8 cellular contexts compared by ENCODE assay signal in the genomic region with DNA sequence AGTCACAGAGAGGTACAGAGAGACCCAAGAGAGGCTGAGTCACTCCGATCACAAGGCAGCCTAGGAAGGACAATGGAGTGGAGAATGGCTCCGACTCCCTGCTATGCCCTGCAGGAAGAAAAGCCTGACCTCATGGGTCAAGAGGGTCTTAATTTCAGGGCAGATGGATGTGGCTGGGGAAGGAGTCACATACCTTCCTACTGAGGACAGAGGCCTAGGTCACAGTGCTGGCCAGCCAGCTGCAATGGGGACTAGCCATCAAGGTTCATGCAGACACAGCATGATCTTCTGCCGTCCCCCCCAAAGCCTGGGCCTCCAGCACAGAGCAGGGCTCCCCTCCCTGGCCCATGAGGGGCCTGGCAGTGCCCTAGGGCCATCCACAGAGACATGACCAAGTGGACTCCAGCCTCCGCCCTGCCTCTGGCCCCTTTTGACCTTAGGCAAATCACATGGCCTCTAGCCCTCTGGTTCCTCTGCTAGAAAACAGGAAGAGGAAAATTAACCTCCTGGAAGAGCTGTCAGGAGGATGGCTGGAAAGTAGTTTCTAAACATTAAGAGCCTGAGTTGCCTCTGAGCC. TPM values are rescaled to one million over a fixed set of nuclear protein-coding genes. Genes with fewer than 3 reads are reported as not detected.
DNase-seq lines count a peak whose midpoint lies in the region; ATAC-seq and TF ChIP-seq lines count a peak whose summit lies in the region.

No MANE protein-coding gene starts in this region.

- H3K4me1 Mint-ChIP-seq in T-helper 2 cell treated with Interferon-gamma antibody and Interleukin-4, amounts not matched to agents 5 μg/mL and 100 μg/mL, for 36 hours (ENCODE audit: low read depth), result peaks cover 53% of the 10 kb centered on the region
- H3K4me1 Mint-ChIP-seq in activated naive CD8-positive, alpha-beta T cell treated with anti-CD3 and anti-CD28 coated beads, Interleukin-2, amount 10 ng/mL, durations not matched to agents 7 days and 5 days, result peaks cover 62% of the 10 kb centered on the region

- H3K27ac Mint-ChIP-seq in T-helper 2 cell treated with Interferon-gamma antibody and Interleukin-4, amounts not matched to agents 5 μg/mL and 100 μg/mL, for 36 hours, result peak overlapping the region; percentile 75
- peak overlapping the region; percentile 76 for H3K27ac Mint-ChIP-seq in activated naive CD8-positive, alpha-beta T cell treated with anti-CD3 and anti-CD28 coated beads, Interleukin-2, amount 10 ng/mL, durations not matched to agents 7 days and 5 days

- intact Hi-C loops in left lung (cut with DNase I), result no loop called here

- DNase-seq in T-helper 2 cell treated with Interferon-gamma antibody and Interleukin-4, amounts not matched to agents 5 μg/mL and 100 μg/mL, for 36 hours (ENCODE audit: low spot score), result no peak
- DNase-seq in T-helper 2 cell (no peak), left lung (peak; percentile 73 to 85), HCEC 1CT (no peak), NCI-H1930 (lab: John Stamatoyannopoulos, UW) (no peak)
- DNase-seq in activated naive CD8-positive, alpha-beta T cell treated with anti-CD3 and anti-CD28 coated beads, Interleukin-2, amount 10 ng/mL, durations not matched to agents 7 days and 5 days, result no peak

- H3K36me3 ChIP-seq in left lung, result peaks cover 0 to 3% of the 10 kb centered on the region in 2 donors

- H3K27me3 ChIP-seq in left lung, result no peaks in the 10 kb centered on the region

- H3K4me1 ChIP-seq in left lung, result peaks cover 43 to 78% of the 10 kb centered on the region in 2 donors

- H3K4me3 Mint-ChIP-seq in T-helper 2 cell treated with Interferon-gamma antibody and Interleukin-4, amounts not matched to agents 5 μg/mL and 100 μg/mL, for 36 hours, result peak overlapping the region; percentile 87
- H3K4me3 Mint-ChIP-seq in activated naive CD8-positive, alpha-beta T cell treated with anti-CD3 and anti-CD28 coated beads, Interleukin-2, amount 10 ng/mL, durations not matched to agents 7 days and 5 days, result peak overlapping the region; percentile 89

- peak overlapping the region; percentile 88 to 91 for H3K4me3 ChIP-seq in left lung

- peaks cover 7% of the 10 kb centered on the region for H3K36me3 Mint-ChIP-seq in T-helper 2 cell treated with Interferon-gamma antibody and Interleukin-4, amounts not matched to agents 5 μg/mL and 100 μg/mL, for 36 hours (ENCODE audit: low read depth)
- H3K36me3 Mint-ChIP-seq in activated naive CD8-positive, alpha-beta T cell treated with anti-CD3 and anti-CD28 coated beads, Interleukin-2, amount 10 ng/mL, durations not matched to agents 7 days and 5 days, result peaks cover 9% of the 10 kb centered on the region

- no peaks in the 10 kb centered on the region for H3K9me3 ChIP-seq in left lung

- no peaks in the 10 kb centered on the region for H3K9me3 Mint-ChIP-seq in T-helper 2 cell treated with Interferon-gamma antibody and Interleukin-4, amounts not matched to agents 5 μg/mL and 100 μg/mL, for 36 hours
- no peaks in the 10 kb centered on the region for H3K9me3 Mint-ChIP-seq in activated naive CD8-positive, alpha-beta T cell treated with anti-CD3 and anti-CD28 coated beads, Interleukin-2, amount 10 ng/mL, durations not matched to agents 7 days and 5 days

- no peak for ATAC-seq in activated naive CD8-positive, alpha-beta T cell treated with anti-CD3 and anti-CD28 coated beads, Interleukin-2, amount 10 ng/mL, durations not matched to agents 7 days and 5 days (ENCODE audit: low read depth)
- ATAC-seq in left lung (peak; percentile 4), HG03442 (IDR thresholded peaks at IDR 0.05; ENCODE audit: unreplicated experiment) (no peak)

- no peak for TF ChIP-seq CTCF in left lung (IDR thresholded peaks at IDR 0.05)

- H3K27ac ChIP-seq in left lung (peak overlapping the region; percentile 93 to 96), temporal lobe (ENCODE audit: low read depth, low read length) (peak overlapping the region; percentile 85)

- no peaks in the 10 kb centered on the region for H3K27me3 Mint-ChIP-seq in T-helper 2 cell treated with Interferon-gamma antibody and Interleukin-4, amounts not matched to agents 5 μg/mL and 100 μg/mL, for 36 hours (ENCODE audit: low read depth)
- no peaks in the 10 kb centered on the region for H3K27me3 Mint-ChIP-seq in activated naive CD8-positive, alpha-beta T cell treated with anti-CD3 and anti-CD28 coated beads, Interleukin-2, amount 10 ng/mL, durations not matched to agents 7 days and 5 days

- POLR2A ChIA-PET in activated naive CD8-positive, alpha-beta T cell treated with anti-CD3 and anti-CD28 coated beads, Interleukin-2, amount 10 ng/mL, durations not matched to agents 7 days and 5 days (lab: Charles Lee), result interaction anchor here (1.1 to 4.8 kb wide), 4 partner anchors 10 to 23 kb away, joined by 6 to 63 read pairs (median 40); no protein-coding TSS in a partner anchor

RNA-seq across cellular contexts. Expression of a gene that starts 1.8 kb away (rescaled TPM):
- 10 to 100 TPM; 61.8 to 64.8 TPM for total RNA-seq in activated naive CD8-positive, alpha-beta T cell treated with anti-CD3 and anti-CD28 coated beads, Interleukin-2, amount 10 ng/mL, durations not matched to agents 7 days and 5 days
- total RNA-seq in left lung (100 to 1,000 TPM; 112 to 150 TPM), temporal lobe (49.4 TPM)

RNA-seq across cellular contexts. Expression of a gene that starts 49.7 kb away (rescaled TPM):
- 1,000 to 10,000 TPM; 3,289 to 3,447 TPM for total RNA-seq in activated naive CD8-positive, alpha-beta T cell treated with anti-CD3 and anti-CD28 coated beads, Interleukin-2, amount 10 ng/mL, durations not matched to agents 7 days and 5 days
- total RNA-seq in left lung (1,000 to 10,000 TPM; 1,943 to 2,064 TPM), temporal lobe (533 TPM)

Comparison
In these comparisons a context has a peak if more than half of its experiments do, and no peak if none do; other contexts are left out.
1. DNase-seq: peak in left lung (2 of 2); none in T-helper 2 cell treated with Interferon-gamma antibody and Interleukin-4, amounts not matched to agents 5 μg/mL and 100 μg/mL, for 36 hours (single experiment), T-helper 2 cell (0 of 5), activated naive CD8-positive, alpha-beta T cell treated with anti-CD3 and anti-CD28 coated beads, Interleukin-2, amount 10 ng/mL, durations not matched to agents 7 days and 5 days (single experiment), HCEC 1CT (single experiment) and NCI-H1930 (0 of 2).